ENCODE assay signal across 21 cellular contexts in genomic region chr14:71006200-71006563, GRCh38.
DNase-seq lines count a peak whose midpoint lies in the region; ATAC-seq and TF ChIP-seq lines count a peak whose summit lies in the region.
"Had no signal": no experiment of that assay in that cellular context is flagged by ENCODE, and none has a peak within 500 bp of the region (broad histone marks: within the 10 kb centered on the region; RNA-seq: fewer than 3 reads in every experiment).

No MANE protein-coding gene starts in this region.

- H3K18ac ChIP-seq in IMR-90 (ENCODE audit: low read depth, low read length) (0 out of 2 replicates have a peak overlapping the region, but pooled peaks have one; percentile 5), mesenchymal stem cell (ENCODE audit: low read depth in 1 of 2, low read length in 2 of 2) (no peak overlapping the region)

- H3K36me3 ChIP-seq in IMR-90 (ENCODE audit: control insufficient read depth, insufficient read depth, low read length), result peaks cover 9% of the 10 kb centered on the region
- peaks cover 26% of the 10 kb centered on the region for H3K36me3 ChIP-seq in SK-N-MC (ENCODE audit: insufficient read depth, low read length)
- peaks cover 12 to 36% of the 10 kb centered on the region in 2 experiments for H3K36me3 ChIP-seq in mesenchymal stem cell (ENCODE audit: control insufficient read depth in 1 of 2, insufficient read depth in 2 of 2, low read depth in 1 of 2, low read length in 2 of 2)
- H3K36me3 ChIP-seq in left lung, result peaks cover 0 to 10% of the 10 kb centered on the region in 2 donors

- peak overlapping the region; percentile 85 for H2AK5ac ChIP-seq in IMR-90 (ENCODE audit: low read depth, low read length)
- no peak overlapping the region for H2AK5ac ChIP-seq in mesenchymal stem cell (ENCODE audit: low read length, severe bottlenecking)

- H2AFZ ChIP-seq in IMR-90 (replicated peaks; ENCODE audit: low read length, poor library complexity), result no peak overlapping the region
- H2AFZ ChIP-seq in mesenchymal stem cell (ENCODE audit: low read depth, low read length), result no peak overlapping the region

- no peak overlapping the region for H3K9ac ChIP-seq in IMR-90 (ENCODE audit: low read depth, low read length)
- peak overlapping the region; percentile 28 for H3K9ac ChIP-seq in SK-N-MC (ENCODE audit: insufficient read length)
- H3K9ac ChIP-seq in mesenchymal stem cell (ENCODE audit: low read length), result no peak overlapping the region
- H3K9ac ChIP-seq: BLaER1 treated with 17β-estradiol and CSF1 and Interleukin-3, amounts not matched to agents 10 nM and 100 nM had no signal

- DNase-seq in EL, result peak; percentile 38
- DNase-seq in IMR-90, result peak; percentile 36
- DNase-seq in SK-N-MC (ENCODE audit: low read depth, low spot score), result no peak
- no peak for DNase-seq in mesenchymal stem cell
- no peak for DNase-seq in GM10266 (ENCODE audit: extremely low spot score)
- no peak for DNase-seq in left lung
- DNase-seq: ACHN; Caco-2; CD4-positive, alpha-beta memory T cell; DMS 273 treated with DMSO at 0.1 percent for 48 hours; DMS79 treated with DMSO at 0.1 percent for 48 hours; H7; NCI-H1092 treated with DMSO at 0.1 percent for 48 hours; NCI-H1436 treated with DMSO at 0.1 percent for 48 hours; NCI-H1930; NCI-H510A; NCI-H748 treated with DMSO at 0.1 percent for 48 hours had no signal

- H3K23ac ChIP-seq in IMR-90 (ENCODE audit: low read depth, low read length) (peak overlapping the region; percentile 59; the same call in 1 of the 2 replicates), mesenchymal stem cell (ENCODE audit: low read length in 2 of 2) (no peak overlapping the region)

- peaks cover 13% of the 10 kb centered on the region for H3K9me1 ChIP-seq in IMR-90 (ENCODE audit: insufficient read depth, low read length)

- H3K79me1 ChIP-seq in IMR-90 (ENCODE audit: low read depth in 1 of 2, low read length in 2 of 2) (peaks cover 20 to 32% of the 10 kb centered on the region in 2 experiments; a peak in 3 of 4 replicates), mesenchymal stem cell (replicated peaks; ENCODE audit: low read length, poor library complexity, severe bottlenecking) (peaks cover 11% of the 10 kb centered on the region)

- dilution Hi-C loops in IMR-90 (cut with HindIII; ENCODE audit: low sequenced_read_pairs, unreplicated experiment), result no loop called here

- H2BK12ac ChIP-seq in mesenchymal stem cell (ENCODE audit: low read length in 2 of 2), result no peak overlapping the region

- H3K4ac ChIP-seq in IMR-90 (ENCODE audit: low read depth, low read length), result peak overlapping the region; percentile 82
- no peak overlapping the region for H3K4ac ChIP-seq in mesenchymal stem cell (ENCODE audit: low read depth in 1 of 2, low read length in 2 of 2)

- TF ChIP-seq POLR2A in IMR-90 (IDR thresholded peaks at IDR 0.05; ENCODE audit: low read depth, low read length), result no peak
- no peak for TF ChIP-seq POLR2A in GM18505 (IDR thresholded peaks at IDR 0.05; ENCODE audit: borderline replicate concordance, extremely low read depth, insufficient read depth, insufficient read length)

- H3K4me2 ChIP-seq in IMR-90 (ENCODE audit: low read depth, low read length), result no peak overlapping the region
- H3K4me2 ChIP-seq in mesenchymal stem cell (ENCODE audit: low read length, poor library complexity, severe bottlenecking), result no peak overlapping the region
- H3K4me2 ChIP-seq: BLaER1 treated with 17β-estradiol and CSF1 and Interleukin-3, amounts not matched to agents 10 nM and 100 nM had no signal

- TF ChIP-seq CTCF in IMR-90 (conservative IDR thresholded peaks at IDR 0.05; ENCODE audit: low read depth, low read length) (no peak), GM10266 (IDR thresholded peaks at IDR 0.05; ENCODE audit: control insufficient read depth, insufficient read depth, low read depth, missing control alignments) (no peak), left lung (IDR thresholded peaks at IDR 0.05) (no peak)

- CTCF ChIA-PET in IMR-90 (lab: Yijun Ruan, JAX), result no interaction called here

- in situ Hi-C loops in IMR-90 (cut with MboI; ENCODE audit: low sequenced_read_pairs), result no loop called here

- BruUV-seq in IMR-90 (replicated peaks; lab: Mats Ljungman, UMichigan), result no TSS peak

- ATAC-seq in IMR-90 (ENCODE audit: low read depth), result peak; percentile 28
- no peak for ATAC-seq in GM18505 (IDR thresholded peaks at IDR 0.05; ENCODE audit: unreplicated experiment)
- no peak for ATAC-seq in GM19463 (IDR thresholded peaks at IDR 0.05; ENCODE audit: unreplicated experiment)
- no peak for ATAC-seq in left lung
- ATAC-seq: K562 had no signal

- H2BK20ac ChIP-seq in IMR-90 (ENCODE audit: low read depth, low read length), result no peak overlapping the region

- no CpG with 5 or more reads among the region's 2 CpGs for WGBS in IMR-90 (ENCODE audit: extremely low coverage in 2 of 2, insufficient read length in 1 of 2), 2 experiments
- WGBS in mesenchymal stem cell, result 100% methylated on average over 1 of the region's 2 CpGs

- H2BK15ac ChIP-seq in IMR-90 (ENCODE audit: low read depth, low read length) (peak overlapping the region; percentile 71; the same call in 1 of the 3 replicates), mesenchymal stem cell (ENCODE audit: low read depth, poor library complexity, severe bottlenecking) (no peak overlapping the region)

- H3K14ac ChIP-seq in IMR-90 (replicated peaks; ENCODE audit: low read depth, low read length), result peak overlapping the region; percentile 88
- H3K14ac ChIP-seq in mesenchymal stem cell (ENCODE audit: low read length in 2 of 2), result no peak overlapping the region

- no peaks in the 10 kb centered on the region for H3K27me3 ChIP-seq in IMR-90 (ENCODE audit: control insufficient read depth, insufficient read depth, low read length)
- no peaks in the 10 kb centered on the region for H3K27me3 ChIP-seq in mesenchymal stem cell (ENCODE audit: control insufficient read depth in 1 of 2, insufficient read depth in 1 of 2, low read length in 2 of 2)
- no peaks in the 10 kb centered on the region for H3K27me3 ChIP-seq in left lung
- H3K27me3 ChIP-seq: BLaER1 treated with 17β-estradiol and CSF1 and Interleukin-3, amounts not matched to agents 10 nM and 100 nM had no signal

- no peak overlapping the region for H2AK9ac ChIP-seq in IMR-90 (replicated peaks; ENCODE audit: low read depth, low read length, poor library complexity)

- no peak overlapping the region for H3K56ac ChIP-seq in IMR-90 (ENCODE audit: extremely low read depth, insufficient read depth, low read length)

- no peak for TF ChIP-seq RAD21 in IMR-90 (IDR thresholded peaks at IDR 0.05; ENCODE audit: low read length)

- H3K4me3 ChIP-seq in IMR-90 (ENCODE audit: insufficient read depth, low read depth, low read length) (no peak overlapping the region), SK-N-MC (no peak overlapping the region), mesenchymal stem cell (ENCODE audit: insufficient read depth in 1 of 2, low read depth in 1 of 2, low read length in 2 of 2) (no peak overlapping the region), left lung (no peak overlapping the region)
- H3K4me3 ChIP-seq: BLaER1 treated with 17β-estradiol and CSF1 and Interleukin-3, amounts not matched to agents 10 nM and 100 nM; K562 had no signal

- H3K9me3 ChIP-seq in IMR-90 (ENCODE audit: control insufficient read depth, insufficient read depth, low read length), result no peaks in the 10 kb centered on the region
- H3K9me3 ChIP-seq in SK-N-MC (ENCODE audit: low read depth, low read length), result no peaks in the 10 kb centered on the region
- no peaks in the 10 kb centered on the region for H3K9me3 ChIP-seq in mesenchymal stem cell (ENCODE audit: control insufficient read depth, low read length)
- no peaks in the 10 kb centered on the region for H3K9me3 ChIP-seq in left lung
- H3K9me3 ChIP-seq: BLaER1 treated with 17β-estradiol and CSF1 and Interleukin-3, amounts not matched to agents 10 nM and 100 nM; Caco-2 had no signal

- H3K27ac ChIP-seq in IMR-90 (ENCODE audit: insufficient read depth, low read length) (peak overlapping the region; percentile 77), SK-N-MC (peak overlapping the region; percentile 70), mesenchymal stem cell (ENCODE audit: low read length, poor library complexity, severe bottlenecking) (no peak overlapping the region), left lung (no peak overlapping the region)
- H3K27ac ChIP-seq: BLaER1 treated with 17β-estradiol and CSF1 and Interleukin-3, amounts not matched to agents 10 nM and 100 nM had no signal

- H2BK5ac ChIP-seq in IMR-90 (ENCODE audit: low read depth, low read length, poor library complexity, severe bottlenecking) (peak overlapping the region; percentile 91), mesenchymal stem cell (ENCODE audit: low read depth, low read length, poor library complexity, severe bottlenecking) (no peak overlapping the region)

- H4K8ac ChIP-seq in IMR-90 (ENCODE audit: low read depth in 2 of 2, low read length in 2 of 2) (peak overlapping the region; percentile 9 to 77; a peak in 2 of 4 replicates), mesenchymal stem cell (ENCODE audit: low read length) (no peak overlapping the region)

- intact Hi-C loops in IMR-90 (cut with micrococcal nuclease), result no loop called here
- intact Hi-C loops in left lung (cut with DNase I), result no loop called here

- H4K91ac ChIP-seq in IMR-90 (ENCODE audit: insufficient read depth, low read depth, low read length) (0 out of 2 replicates have a peak overlapping the region, but pooled peaks have one; percentile 77), mesenchymal stem cell (ENCODE audit: low read length) (peak overlapping the region; percentile 75)

- H4K5ac ChIP-seq in IMR-90 (ENCODE audit: low read depth, low read length), result no peak overlapping the region

- H2BK120ac ChIP-seq in IMR-90 (ENCODE audit: low read depth, low read length), result peak overlapping the region; percentile 77
- H2BK120ac ChIP-seq in mesenchymal stem cell (ENCODE audit: low read depth, low read length), result no peak overlapping the region

- peaks cover 4% of the 10 kb centered on the region; the same call in 1 of the 2 replicates for H4K20me1 ChIP-seq in IMR-90 (ENCODE audit: insufficient read depth, low read length)

- POLR2A ChIA-PET in IMR-90 (lab: Charles Lee; ENCODE audit: unreplicated experiment), result no interaction called here

- H3K4me1 ChIP-seq in IMR-90 (ENCODE audit: control insufficient read depth, insufficient read depth, low read length) (peaks cover 9% of the 10 kb centered on the region), mesenchymal stem cell (ENCODE audit: control insufficient read depth, insufficient read depth, low read depth, low read length) (peaks cover 2% of the 10 kb centered on the region), left lung (peaks cover 0 to 4% of the 10 kb centered on the region in 2 donors)
- H3K4me1 ChIP-seq: Caco-2 had no signal

TF ChIP-seq in IMR-90, 13 proteins besides CTCF, POLR2A, EP300 and RAD21 (continues in another document):
- TF ChIP-seq BHLHE40 (IDR thresholded peaks at IDR 0.05; ENCODE audit: low read depth, low read length) (no peak), RCOR1 (IDR thresholded peaks at IDR 0.05; ENCODE audit: insufficient replicate concordance, low read length) (no peak), MXI1 (IDR thresholded peaks at IDR 0.05; ENCODE audit: borderline replicate concordance, low read depth, low read length) (no peak), SMC3 (IDR thresholded peaks at IDR 0.05; ENCODE audit: low read depth, low read length) (no peak), FOS (IDR thresholded peaks at IDR 0.05; ENCODE audit: low read depth, low read length) (no peak), CHD1 (IDR thresholded peaks at IDR 0.05; ENCODE audit: low read depth, low read length) (no peak)

Comparison
In these comparisons a context has a peak if more than half of its experiments do, and no peak if none do; other contexts are left out.
1. DNase-seq: peak in EL (single experiment) and IMR-90 (single experiment); none in SK-N-MC (single experiment), mesenchymal stem cell (single experiment), GM10266 (single experiment) and left lung (0 of 2).
2. H3K27ac ChIP-seq: peak in IMR-90 (single experiment) and SK-N-MC (single experiment); none in mesenchymal stem cell (single experiment) and left lung (0 of 2).